12 cellular contexts compared by ENCODE assay signal in the genomic region with DNA sequence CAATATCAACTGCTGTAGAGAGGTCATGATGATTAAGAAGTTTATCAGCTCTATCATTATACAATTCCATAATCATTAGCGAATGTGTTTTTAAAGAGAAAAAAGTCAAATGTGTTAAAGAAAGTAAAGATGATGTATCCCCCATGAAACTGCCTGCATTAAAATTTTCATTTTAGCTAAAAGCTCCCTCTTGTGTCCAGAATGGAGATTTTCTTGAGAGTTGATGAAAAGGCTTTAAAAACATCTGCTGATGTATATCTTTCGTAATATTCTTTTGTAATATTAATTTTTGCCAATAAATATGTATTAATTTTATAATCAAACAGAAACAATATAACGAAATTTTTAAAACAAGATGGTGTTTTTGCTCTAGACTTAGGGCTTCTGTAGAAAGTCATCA. TPM values are rescaled to one million over a fixed set of nuclear protein-coding genes. Genes with fewer than 3 reads are reported as not detected.
DNase-seq lines count a peak whose midpoint lies in the region; ATAC-seq and TF ChIP-seq lines count a peak whose summit lies in the region.
"Had no signal": no experiment of that assay in that cellular context is flagged by ENCODE, and none has a peak within 500 bp of the region (broad histone marks: within the 10 kb centered on the region; RNA-seq: fewer than 3 reads in every experiment).

No MANE protein-coding gene starts in this region.

- no TSS peak for BruUV-seq in PC-9 (replicated peaks; lab: Mats Ljungman, UMichigan)

- no peaks in the 10 kb centered on the region for H3K36me3 ChIP-seq in PC-9 (ENCODE audit: low read depth)
- H3K36me3 ChIP-seq: spleen had no signal

- no peaks in the 10 kb centered on the region for H3K79me2 ChIP-seq in PC-9 (ENCODE audit: low read depth)

- H3K27me3 ChIP-seq in PC-9 (ENCODE audit: insufficient read depth, low read depth), result no peaks in the 10 kb centered on the region

- CTCF ChIA-PET in PC-9 (lab: Charles Lee), result no interaction called here

- H3K4me1 ChIP-seq in PC-9 (replicated peaks; ENCODE audit: insufficient read depth), result no peaks in the 10 kb centered on the region

- no peak overlapping the region for H3K27ac ChIP-seq in PC-9
- H3K27ac ChIP-seq: spleen had no signal

- no peaks in the 10 kb centered on the region for H4K20me1 ChIP-seq in PC-9 (ENCODE audit: insufficient read depth)

- DNase-seq in AG10803 (ENCODE audit: low read depth), result peak; percentile 30
- peak; percentile 9 for DNase-seq in GM12865 (ENCODE audit: low read depth)
- DNase-seq in PC-9, result no peak
- DNase-seq in foreskin fibroblast, result peak in 1 of 2 donors; percentile 0
- DNase-seq in SW 1271 (lab: John Stamatoyannopoulos, UW), result no peak
- DNase-seq: activated CD4-positive, alpha-beta T cell treated with anti-CD3 and anti-CD28 coated beads for 48 hours; activated naive CD4-positive, alpha-beta T cell; Right ventricle myocardium superior; spleen had no signal

- POLR2A ChIA-PET in PC-9 (lab: Charles Lee; ENCODE audit: unreplicated experiment), result no interaction called here

- H3F3A ChIP-seq in PC-9 (ENCODE audit: insufficient read depth, low read depth), result no peaks in the 10 kb centered on the region

- no peak overlapping the region for H3K4me2 ChIP-seq in PC-9

- no peaks in the 10 kb centered on the region for H3K9me3 ChIP-seq in PC-9 (ENCODE audit: insufficient read depth, low read depth)
- H3K9me3 ChIP-seq: spleen had no signal

- H3K4me3 ChIP-seq in AG10803 (ENCODE audit: low read length) (no peak overlapping the region), GM12865 (ENCODE audit: low read depth, low read length) (no peak overlapping the region), PC-9 (no peak overlapping the region), foreskin fibroblast (ENCODE audit: low read depth in 1 of 2, low read length in 2 of 2) (no peak overlapping the region)
- H3K4me3 ChIP-seq: spleen had no signal

- intact Hi-C loops in PC-9 (cut with micrococcal nuclease; ENCODE audit: unreplicated experiment), result no loop called here

- TF ChIP-seq CTCF in AG10803 (conservative IDR thresholded peaks at IDR 0.05; ENCODE audit: low read length) (peak; percentile 48), GM12865 (IDR thresholded peaks at IDR 0.05; ENCODE audit: insufficient read depth, low read depth, low read length, missing control alignments) (peak; percentile 11), PC-9 (conservative IDR thresholded peaks at IDR 0.05) (peak; percentile 59), foreskin fibroblast (IDR thresholded peaks at IDR 0.05; ENCODE audit: low read depth, low read length) (peak; percentile 2)

- H3K9me2 ChIP-seq in PC-9 (ENCODE audit: insufficient read depth), result no peaks in the 10 kb centered on the region

- H2AFZ ChIP-seq in PC-9, result no peak overlapping the region

- ATAC-seq in HG03520 (IDR thresholded peaks at IDR 0.05; ENCODE audit: unreplicated experiment) (no peak), HG02973 (IDR thresholded peaks at IDR 0.05; ENCODE audit: unreplicated experiment) (no peak), GM18502 (IDR thresholded peaks at IDR 0.05; ENCODE audit: poor library complexity, unreplicated experiment) (no peak)

RNA-seq across cellular contexts. Expression of a gene that starts 52.1 kb away (rescaled TPM):
- total RNA-seq in PC-9 (2021), result not detected in 2 replicates

Comparison
In these comparisons a context has a peak if more than half of its experiments do, and no peak if none do; other contexts are left out.
1. DNase-seq: peak in AG10803 (single experiment) and GM12865 (single experiment); none in PC-9 (0 of 2) and SW 1271 (0 of 2).
2. CTCF ChIP-seq: peak in every context shown above with its lines; median percentile 59 in PC-9; 48 in AG10803; 11 in GM12865; 2 in foreskin fibroblast.